Comparison of ENCODE assay signal across 18 cellular contexts in the genomic region with DNA sequence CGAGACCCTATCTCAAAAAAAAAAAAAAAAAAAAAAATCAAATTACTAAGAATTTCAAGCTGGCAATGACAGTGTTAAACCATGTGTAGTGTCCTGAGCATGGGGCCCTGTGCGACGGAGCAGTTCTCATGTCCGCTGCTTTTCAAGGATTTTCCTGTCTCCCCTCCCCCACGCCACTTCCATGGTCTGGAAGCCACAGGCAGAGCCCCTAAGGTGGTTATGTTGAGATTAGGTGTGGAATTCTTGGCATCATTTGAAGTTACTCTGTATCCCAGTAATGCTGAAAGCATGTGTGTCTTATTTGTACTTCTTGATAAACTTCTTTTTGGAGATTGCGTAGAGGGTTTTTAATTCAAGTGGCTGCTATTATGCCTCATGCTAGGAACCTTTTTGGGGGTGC.
DNase-seq lines count a peak whose midpoint lies in the region; ATAC-seq and TF ChIP-seq lines count a peak whose summit lies in the region.
"Had no signal": no experiment of that assay in that cellular context is flagged by ENCODE, and none has a peak within 500 bp of the region (broad histone marks: within the 10 kb centered on the region; RNA-seq: fewer than 3 reads in every experiment).

No MANE protein-coding gene starts in this region.

- H3K4me1 Mint-ChIP-seq in activated T-cell treated with anti-CD3 and anti-CD28 coated beads, Interleukin-2, amount 50 U/mL, for 24 hours (ENCODE audit: low read depth), result peaks cover 55% of the 10 kb centered on the region
- peaks cover 48% of the 10 kb centered on the region for H3K4me1 Mint-ChIP-seq in activated T-cell treated with anti-CD3 and anti-CD28 coated beads, Interleukin-2, amount 50 U/mL, for 4 hours (ENCODE audit: low read depth)
- H3K4me1 Mint-ChIP-seq in T-helper 17 cell (peaks cover 32% of the 10 kb centered on the region), endodermal cell (peaks cover 2% of the 10 kb centered on the region)

- no peak for DNase-seq in activated T-cell treated with anti-CD3 and anti-CD28 coated beads, Interleukin-2, amount 50 U/mL, for 24 hours
- no peak for DNase-seq in activated T-cell treated with anti-CD3 and anti-CD28 coated beads, Interleukin-2, amount 50 U/mL, for 4 hours
- no peak for DNase-seq in T-helper 17 cell
- peak; percentile 77 for DNase-seq in endodermal cell
- DNase-seq in spleen, result no peak
- no peak for DNase-seq in NCI-H2171 (lab: John Stamatoyannopoulos, UW)
- no peak for DNase-seq in effector CD4-positive, alpha-beta T cell
- DNase-seq: DMS153, foreskin fibroblast, NCI-H526 had no signal

- no peaks in the 10 kb centered on the region for H3K9me3 ChIP-seq in T-helper 17 cell (ENCODE audit: control insufficient read depth, low read length, poor library complexity, severe bottlenecking)
- H3K9me3 ChIP-seq in endodermal cell (ENCODE audit: control insufficient read depth, low read length), result no peaks in the 10 kb centered on the region
- H3K9me3 ChIP-seq in spleen, result no peaks in the 10 kb centered on the region
- H3K9me3 ChIP-seq: body of pancreas, vagina had no signal

- ATAC-seq in activated T-cell treated with anti-CD3 and anti-CD28 coated beads, Interleukin-2, amount 50 U/mL, for 4 hours, result no peak
- no peak for ATAC-seq in T-helper 17 cell
- no peak for ATAC-seq in HG03432 (IDR thresholded peaks at IDR 0.05; ENCODE audit: unreplicated experiment)
- ATAC-seq: HCT116, HepG2 had no signal

- peaks cover 2% of the 10 kb centered on the region for H3K36me3 Mint-ChIP-seq in activated T-cell treated with anti-CD3 and anti-CD28 coated beads, Interleukin-2, amount 50 U/mL, for 24 hours (ENCODE audit: low read depth)
- no peaks in the 10 kb centered on the region for H3K36me3 Mint-ChIP-seq in activated T-cell treated with anti-CD3 and anti-CD28 coated beads, Interleukin-2, amount 50 U/mL, for 4 hours (ENCODE audit: insufficient read depth)
- H3K36me3 Mint-ChIP-seq in T-helper 17 cell (ENCODE audit: low read depth) (no peaks in the 10 kb centered on the region), endodermal cell (ENCODE audit: low read depth) (no peaks in the 10 kb centered on the region)

- H3K4me1 ChIP-seq in endodermal cell (ENCODE audit: control insufficient read depth, insufficient read depth, low read length) (no peaks in the 10 kb centered on the region), spleen (peaks cover 0 to 63% (median 21%) of the 10 kb centered on the region in 6 donors)
- H3K4me1 ChIP-seq: body of pancreas, vagina had no signal

- intact Hi-C loops in spleen (cut with DNase I; ENCODE audit: low total_unique reads), result no loop called here

- peaks cover 3% of the 10 kb centered on the region for H3K9me3 Mint-ChIP-seq in activated T-cell treated with anti-CD3 and anti-CD28 coated beads, Interleukin-2, amount 50 U/mL, for 24 hours
- H3K9me3 Mint-ChIP-seq in activated T-cell treated with anti-CD3 and anti-CD28 coated beads, Interleukin-2, amount 50 U/mL, for 4 hours, result no peaks in the 10 kb centered on the region
- H3K9me3 Mint-ChIP-seq in endodermal cell, result peaks cover 10% of the 10 kb centered on the region

- WGBS in endodermal cell (ENCODE audit: insufficient coverage in 1 of 2, insufficient read length in 1 of 2), 2 experiments, result 56 to 83% methylated on average over 3 to 6 of the region's 6 CpGs
- 67 to 78% (median 68%) methylated on average over 5 to 6 of the region's 6 CpGs for WGBS in spleen, 5 donors

- no peak overlapping the region for H3K9ac ChIP-seq in endodermal cell (ENCODE audit: extremely low read depth, low read length, poor library complexity, severe bottlenecking)

- peak overlapping the region; percentile 76 for H3K27ac Mint-ChIP-seq in activated T-cell treated with anti-CD3 and anti-CD28 coated beads, Interleukin-2, amount 50 U/mL, for 24 hours
- H3K27ac Mint-ChIP-seq in T-helper 17 cell (peak overlapping the region; percentile 98), endodermal cell (no peak overlapping the region)
- H3K27ac Mint-ChIP-seq: progenitor cell of endocrine pancreas had no signal

- no peak overlapping the region for H3K4me3 Mint-ChIP-seq in activated T-cell treated with anti-CD3 and anti-CD28 coated beads, Interleukin-2, amount 50 U/mL, for 24 hours
- H3K4me3 Mint-ChIP-seq in activated T-cell treated with anti-CD3 and anti-CD28 coated beads, Interleukin-2, amount 50 U/mL, for 4 hours, result no peak overlapping the region
- H3K4me3 Mint-ChIP-seq in T-helper 17 cell, result no peak overlapping the region
- H3K4me3 Mint-ChIP-seq in endodermal cell, result no peak overlapping the region

- no peaks in the 10 kb centered on the region for H3K27me3 Mint-ChIP-seq in activated T-cell treated with anti-CD3 and anti-CD28 coated beads, Interleukin-2, amount 50 U/mL, for 24 hours
- H3K27me3 Mint-ChIP-seq in activated T-cell treated with anti-CD3 and anti-CD28 coated beads, Interleukin-2, amount 50 U/mL, for 4 hours (ENCODE audit: low read depth), result no peaks in the 10 kb centered on the region
- H3K27me3 Mint-ChIP-seq in T-helper 17 cell (no peaks in the 10 kb centered on the region), endodermal cell (ENCODE audit: insufficient read depth) (peaks cover 2% of the 10 kb centered on the region)
- H3K27me3 Mint-ChIP-seq: naive thymus-derived CD4-positive, alpha-beta T cell; progenitor cell of endocrine pancreas had no signal

- TF ChIP-seq CTCF in endodermal cell (conservative IDR thresholded peaks at IDR 0.05) (no peak), spleen (IDR thresholded peaks at IDR 0.05 in 8 of 11, conservative IDR thresholded peaks at IDR 0.05 in 3 of 11) (no peak)

- H3K4me3 ChIP-seq in endodermal cell (ENCODE audit: low read length), result no peak overlapping the region
- no peak overlapping the region for H3K4me3 ChIP-seq in spleen
- H3K4me3 ChIP-seq: body of pancreas, vagina had no signal

- TF ChIP-seq POLR2A in spleen (IDR thresholded peaks at IDR 0.05), result no peak

- H3K27ac ChIP-seq in endodermal cell (ENCODE audit: low read depth, low read length), result no peak overlapping the region
- peak overlapping the region in 6 of 8 donors; percentile 54 to 92 (median 78) for H3K27ac ChIP-seq in spleen
- H3K27ac ChIP-seq: epithelial cell of prostate, vagina had no signal

- no peaks in the 10 kb centered on the region for H3K36me3 ChIP-seq in endodermal cell (ENCODE audit: control insufficient read depth, insufficient read depth, low read length)
- H3K36me3 ChIP-seq in spleen, result no peaks in the 10 kb centered on the region
- H3K36me3 ChIP-seq: vagina had no signal

- no peaks in the 10 kb centered on the region for H3K27me3 ChIP-seq in endodermal cell (ENCODE audit: control insufficient read depth, insufficient read depth, low read length, poor library complexity, severe bottlenecking)
- H3K27me3 ChIP-seq in spleen (replicated peaks in 1 of 7), result no peaks in the 10 kb centered on the region
- H3K27me3 ChIP-seq: body of pancreas, vagina had no signal
